ENCODE assay signal across 1 cellular context in the genomic region with DNA sequence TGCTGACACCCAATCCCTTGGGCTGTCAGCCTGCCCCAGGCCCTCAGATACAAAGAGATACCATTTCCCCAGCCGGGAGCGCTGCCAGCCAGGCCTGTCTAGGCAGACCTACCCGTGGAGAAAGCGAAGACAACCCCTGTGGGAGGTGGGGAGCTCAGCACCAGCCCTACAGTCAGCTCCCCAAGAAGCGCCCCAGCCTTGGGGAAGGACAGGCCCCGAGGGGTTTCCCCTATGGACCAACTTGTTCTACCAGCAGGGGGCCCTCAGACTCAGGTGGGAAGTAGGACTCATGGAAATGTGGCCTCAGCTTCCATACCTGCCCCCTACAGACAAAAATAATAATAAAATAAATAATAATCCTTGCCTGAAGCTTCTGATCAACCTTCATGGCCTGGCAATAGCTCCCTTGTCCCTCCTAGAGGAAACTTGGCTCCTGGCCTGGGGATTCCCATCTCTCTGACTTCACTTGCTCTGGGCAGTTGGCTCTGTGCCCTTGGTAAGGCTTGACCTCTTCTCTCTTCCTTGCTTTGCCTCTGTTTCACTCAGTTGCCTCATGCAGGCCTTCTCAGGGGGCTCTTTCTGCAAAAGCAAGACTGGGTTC.
TF ChIP-seq lines count a peak whose summit lies in the region.

No MANE protein-coding gene starts in this region.

TF ChIP-seq in endothelial cell of umbilical vein, 7 proteins besides CTCF, POLR2A, EP300 and RAD21 (continued from another document):
- TF ChIP-seq, protein P1, sequence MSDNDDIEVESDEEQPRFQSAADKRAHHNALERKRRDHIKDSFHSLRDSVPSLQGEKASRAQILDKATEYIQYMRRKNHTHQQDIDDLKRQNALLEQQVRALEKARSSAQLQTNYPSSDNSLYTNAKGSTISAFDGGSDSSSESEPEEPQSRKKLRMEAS (IDR thresholded peaks at IDR 0.05; ENCODE audit: insufficient read depth, insufficient read length): no peak
